Comparison of ENCODE assay signal across 11 cellular contexts in the genomic region with DNA sequence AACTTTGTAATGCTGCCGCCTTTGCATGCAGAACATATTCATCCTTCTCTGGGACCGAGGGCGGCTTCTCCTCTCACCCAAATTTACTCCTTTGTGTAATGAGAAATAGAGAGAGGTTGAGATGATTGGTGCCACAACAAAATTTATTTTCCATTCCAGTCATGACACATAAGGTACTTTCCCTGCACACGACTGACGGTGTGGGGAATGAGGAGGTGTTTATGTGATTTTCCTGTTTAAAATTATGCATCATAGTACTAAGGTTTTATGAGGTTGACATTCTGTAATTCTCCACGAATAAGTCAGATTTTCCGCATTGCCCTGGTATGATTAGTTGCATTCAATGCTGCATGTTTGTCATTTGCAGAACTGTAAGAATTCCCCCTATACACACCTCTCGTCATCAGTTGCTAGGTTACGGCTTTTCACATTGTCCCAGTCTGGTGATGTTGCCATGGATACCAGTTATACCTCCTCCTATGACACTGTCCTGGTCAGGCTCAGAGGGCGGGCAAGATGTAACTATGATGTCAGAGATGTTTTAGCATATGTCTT. TPM values are rescaled to one million over a fixed set of nuclear protein-coding genes. Genes with fewer than 3 reads are reported as not detected.
DNase-seq lines count a peak whose midpoint lies in the region; ATAC-seq, FAIRE-seq and TF ChIP-seq lines count a peak whose summit lies in the region.
"Had no signal": no experiment of that assay in that cellular context is flagged by ENCODE, and none has a peak within 500 bp of the region (broad histone marks: within the 10 kb centered on the region; RNA-seq: fewer than 3 reads in every experiment).

No MANE protein-coding gene starts in this region.

- SMC1A ChIA-PET in GM12878 (lab: Charles Lee; ENCODE audit: uncharacterized antibody, unreplicated experiment): interaction anchor here (0.7 to 1.7 kb wide), 2 partner anchors 17 to 22 kb away, joined by 3 to 4 read pairs; no protein-coding TSS in a partner anchor

- ATAC-seq in HG03025 (IDR thresholded peaks at IDR 0.05; ENCODE audit: low FRiP score, unreplicated experiment) (peak; percentile 82), GM12878 (peak; percentile 89)

- CTCF ChIA-PET in GM12878 (lab: Yijun Ruan, JAX): interaction anchor here (0.7 to 1.0 kb wide), 3 partner anchors 11 to 189 kb away, joined by 3 read pairs; a partner anchor contains a TSS

- DNase-seq in DMS 273 (lab: John Stamatoyannopoulos, UW; ENCODE audit: unreplicated experiment) (peak; percentile 36), DMS 273 treated with DMSO at 0.1 percent for 48 hours (lab: John Stamatoyannopoulos, UW) (no peak), T-helper 1 cell (peak; percentile 66 to 91 (median 80)), GM12878 (ENCODE audit: low read depth, low spot score) (peak; percentile 93), uterus (no peak), esophagus muscularis mucosa (ENCODE audit: extremely low spot score) (no peak)
- peak; percentile 38 to 55 for DNase-seq in stimulated activated CD4-positive, alpha-beta T cell treated with anti-CD3 and anti-CD28 coated beads, Interleukin-15, amount 100 ng/mL, for 1 hour (ENCODE audit: low read depth in 1 of 2, low spot score in 1 of 2)

- no peak for TF ChIP-seq RAD21 in GM12878 (IDR thresholded peaks at IDR 0.05; ENCODE audit: insufficient read depth, low read depth, low read length)

- WGBS in GM12878 (ENCODE audit: insufficient coverage, insufficient replicate concordance, low lambda C conversion rate, missing lambda C conversion rate): 9% methylated on average over 10 of the region's 10 CpGs
- WGBS in esophagus muscularis mucosa: 71% methylated on average over 10 of the region's 10 CpGs

- H3K27me3 ChIP-seq in GM12878 (replicated peaks in 1 of 2; ENCODE audit: control insufficient read depth in 2 of 2, insufficient read depth in 2 of 2, low read length in 1 of 2) (no peaks in the 10 kb centered on the region), uterus (no peaks in the 10 kb centered on the region), esophagus muscularis mucosa (peaks cover 0 to 19% (median 0%) of the 10 kb centered on the region in 4 donors)

- TF ChIP-seq CTCF in GM12878 (IDR thresholded peaks at IDR 0.05 in 2 of 3, conservative IDR thresholded peaks at IDR 0.05 in 1 of 3; ENCODE audit: control insufficient read depth in 2 of 3, extremely low read depth in 1 of 3, insufficient read depth in 1 of 3, low read depth in 3 of 3, low read length in 3 of 3) (no peak), uterus (IDR thresholded peaks at IDR 0.05) (no peak), esophagus muscularis mucosa (IDR thresholded peaks at IDR 0.05) (no peak)

- H3K4me3 ChIP-seq in GM12878 (peak overlapping the region; percentile 9; the same call in 1 of the 2 replicates), uterus (no peak overlapping the region), esophagus muscularis mucosa (no peak overlapping the region)

- peak; percentile 30 to 70; a peak in 2 of 4 replicates for TF ChIP-seq EP300 in GM12878 (IDR thresholded peaks at IDR 0.05; ENCODE audit: borderline replicate concordance in 1 of 2, control insufficient read depth in 1 of 2, low read depth in 2 of 2, low read length in 2 of 2)
- no peak for TF ChIP-seq EP300 in esophagus muscularis mucosa (IDR thresholded peaks at IDR 0.05)

- FAIRE-seq in GM12878 (lab: Jason Lieb, UNC): peak; percentile 78
- FAIRE-seq: TTC549 had no signal

- no peaks in the 10 kb centered on the region for H3K9me3 ChIP-seq in GM12878 (replicated peaks; ENCODE audit: control insufficient read depth, insufficient read depth, low read length)
- H3K9me3 ChIP-seq in uterus: no peaks in the 10 kb centered on the region
- no peaks in the 10 kb centered on the region for H3K9me3 ChIP-seq in esophagus muscularis mucosa

- POLR2A ChIA-PET in GM12878 (lab: Charles Lee): no interaction called here

- intact Hi-C loops in GM12878 (cut with micrococcal nuclease; ENCODE audit: unreplicated experiment): loop anchor here (10.0 kb wide), 1 partner anchor 73 kb away; no protein-coding TSS in a partner anchor
- intact Hi-C loops in uterus (cut with DNase I; ENCODE audit: low total_unique reads): no loop called here
- intact Hi-C loops in esophagus muscularis mucosa (cut with DNase I): no loop called here

- BruUV-seq in GM12878 (replicated peaks; lab: Mats Ljungman, UMichigan): no TSS peak

- H3K4me2 ChIP-seq in GM12878 (ENCODE audit: control insufficient read depth, insufficient read depth): peak overlapping the region; percentile 36

- no peaks in the 10 kb centered on the region for H4K20me1 ChIP-seq in GM12878 (ENCODE audit: control insufficient read depth, insufficient read depth)

- RAD21 ChIA-PET in GM12878 (lab: Charles Lee; ENCODE audit: unreplicated experiment): no interaction called here

- H3K4me1 ChIP-seq in GM12878 (ENCODE audit: control insufficient read depth, insufficient read depth, low read length) (peaks cover 29% of the 10 kb centered on the region), uterus (no peaks in the 10 kb centered on the region), esophagus muscularis mucosa (no peaks in the 10 kb centered on the region)
- H3K4me1 ChIP-seq: parathyroid adenoma had no signal

- no peak overlapping the region for H3K9ac ChIP-seq in GM12878 (ENCODE audit: control insufficient read depth, insufficient read depth, low read length)
- H3K9ac ChIP-seq: parathyroid adenoma had no signal

- H3K36me3 ChIP-seq in GM12878 (ENCODE audit: control insufficient read depth in 2 of 2, insufficient read depth in 2 of 2, low read length in 1 of 2) (no peaks in the 10 kb centered on the region), uterus (no peaks in the 10 kb centered on the region), esophagus muscularis mucosa (no peaks in the 10 kb centered on the region)

- no peaks in the 10 kb centered on the region for H3K79me2 ChIP-seq in GM12878 (ENCODE audit: control insufficient read depth, insufficient read depth, low read length)
- H3K79me2 ChIP-seq: parathyroid adenoma had no signal

- in situ Hi-C loops in GM12878 (cut with MboI): no loop called here

- H2AFZ ChIP-seq in GM12878 (ENCODE audit: control insufficient read depth, low read depth, low read length): peak overlapping the region; percentile 13; the same call in 1 of the 2 replicates
- H2AFZ ChIP-seq: parathyroid adenoma had no signal

- 0 out of 2 replicates have a peak overlapping the region, but pooled peaks have one; percentile 17 for H3K27ac ChIP-seq in GM12878 (ENCODE audit: control insufficient read depth, insufficient read depth)
- no peak overlapping the region for H3K27ac ChIP-seq in uterus
- H3K27ac ChIP-seq in esophagus muscularis mucosa (replicated peaks in 1 of 4): no peak overlapping the region
- H3K27ac ChIP-seq: 22Rv1, parathyroid adenoma had no signal

- TF ChIP-seq POLR2A in GM12878 (IDR thresholded peaks at IDR 0.05; ENCODE audit: low read depth, low read length): no peak
- TF ChIP-seq POLR2A in uterus (IDR thresholded peaks at IDR 0.05): no peak
- no peak for TF ChIP-seq POLR2A in esophagus muscularis mucosa (IDR thresholded peaks at IDR 0.05; ENCODE audit: low read depth)

TF ChIP-seq in GM12878, 131 proteins besides CTCF, POLR2A, EP300 and RAD21 (continues in another document):
- TF ChIP-seq CHD4 (IDR thresholded peaks at IDR 0.05) (no peak), CREB1 (IDR thresholded peaks at IDR 0.05; ENCODE audit: low read depth) (peak; percentile 95), CEBPB (IDR thresholded peaks at IDR 0.05; ENCODE audit: borderline replicate concordance in 1 of 2, low read depth in 2 of 2, low read length in 2 of 2) (no peak), CREM (IDR thresholded peaks at IDR 0.05; ENCODE audit: low read depth) (peak; percentile 94), ATF7 (IDR thresholded peaks at IDR 0.05; ENCODE audit: low read depth) (peak; percentile 87), EED (IDR thresholded peaks at IDR 0.05; ENCODE audit: low read depth) (no peak), ESRRA (IDR thresholded peaks at IDR 0.05; ENCODE audit: low read length) (no peak), RFX5 (IDR thresholded peaks at IDR 0.05; ENCODE audit: low read depth, low read length) (peak; percentile 98), PAX8 (IDR thresholded peaks at IDR 0.05) (no peak), SUPT20H (IDR thresholded peaks at IDR 0.05; ENCODE audit: borderline replicate concordance, control insufficient read depth, low read depth, low read length) (no peak), ASH2L (IDR thresholded peaks at IDR 0.05; ENCODE audit: borderline replicate concordance, low read depth) (no peak), GABPA (IDR thresholded peaks at IDR 0.05; ENCODE audit: low read depth) (no peak)
- TF ChIP-seq, protein P1, sequence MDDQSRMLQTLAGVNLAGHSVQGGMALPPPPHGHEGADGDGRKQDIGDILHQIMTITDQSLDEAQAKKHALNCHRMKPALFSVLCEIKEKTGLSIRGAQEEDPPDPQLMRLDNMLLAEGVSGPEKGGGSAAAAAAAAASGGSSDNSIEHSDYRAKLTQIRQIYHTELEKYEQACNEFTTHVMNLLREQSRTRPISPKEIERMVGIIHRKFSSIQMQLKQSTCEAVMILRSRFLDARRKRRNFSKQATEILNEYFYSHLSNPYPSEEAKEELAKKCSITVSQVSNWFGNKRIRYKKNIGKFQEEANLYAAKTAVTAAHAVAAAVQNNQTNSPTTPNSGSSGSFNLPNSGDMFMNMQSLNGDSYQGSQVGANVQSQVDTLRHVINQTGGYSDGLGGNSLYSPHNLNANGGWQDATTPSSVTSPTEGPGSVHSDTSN (IDR thresholded peaks at IDR 0.05; ENCODE audit: insufficient replicate concordance, low read depth, low read length): peak; percentile 36

RNA-seq across cellular contexts. Expression of a gene that starts 23.1 kb away (rescaled TPM):
- total RNA-seq in GM12878 (2013; cell fraction: nucleolus; rRNA removed): 10.0 and 10.5 TPM in 2 replicates
- total RNA-seq in GM12878 (2014; rRNA removed) (6.1 and 6.9 TPM in 2 replicates), GM12878 (2014; rRNA removed; fragmentation: Illumina TruSeq; extraction: Trizol) (3.6 and 4.7 TPM in 2 replicates), GM12878 (2021) (8.8 and 10.0 TPM in 2 replicates), uterus (1 to 10 TPM in 2 of 4 donors, not detected in 2; 1.8 to 2.2 TPM), esophagus muscularis mucosa (1 to 10 TPM in 1 of 4 donors, under 1 TPM in 3; 0.17 to 1.2 (median 0.77) TPM)
- 1.6 TPM for polyA plus RNA-seq in GM12878 (2011; ENCODE audit: low read depth)
- polyA plus RNA-seq in GM12878 (2011; rRNA removed) (12.3 and 12.7 TPM in 2 replicates), GM12878 (2014; fragmentation: Illumina TruSeq; extraction: Trizol) (1.9 and 4.9 TPM in 2 replicates), GM12878 (2014; fragmentation: Nextera tagmentation; extraction: Ambion mirVana) (1 to 10 TPM in 1 of 2 experiments, under 1 TPM in 1; 0.72 to 1.2 TPM), GM12878 (2014; rRNA removed) (8.6 and 8.7 TPM in 2 replicates), GM12878 (2016; fragmentation: Nextera tagmentation; extraction: Ambion mirVana) (1 to 10 TPM in 1 of 2 experiments, under 1 TPM in 1; 0.82 to 1.7 TPM)
- polyA plus RNA-seq in GM12878 (2011; cell fraction: cytosol; rRNA removed): 11.2 and 16.0 TPM in 2 replicates
- 64.9 and 71.4 TPM in 2 replicates for polyA plus RNA-seq in GM12878 (2011; cell fraction: nucleus; rRNA removed)
- 3.0 and 3.7 TPM in 2 replicates for polyA plus RNA-seq in GM12878 (2012)
- polyA minus RNA-seq in GM12878 (2011; rRNA and poly(A)+ RNA removed): 5.9 and 12.7 TPM in 2 replicates
- 5.2 and 6.8 TPM in 2 replicates for polyA minus RNA-seq in GM12878 (2011; cell fraction: cytosol; rRNA and poly(A)+ RNA removed)
- polyA minus RNA-seq in GM12878 (2011; cell fraction: nucleus; rRNA and poly(A)+ RNA removed): 7.7 and 14.5 TPM in 2 replicates

Comparison
In these comparisons a context has a peak if more than half of its experiments do, and no peak if none do; other contexts are left out.
1. DNase-seq: peak in DMS 273 (single experiment), T-helper 1 cell (5 of 5), GM12878 (single experiment) and stimulated activated CD4-positive, alpha-beta T cell treated with anti-CD3 and anti-CD28 coated beads, Interleukin-15, amount 100 ng/mL, for 1 hour (2 of 2); none in DMS 273 treated with DMSO at 0.1 percent for 48 hours (single experiment), uterus (0 of 2) and esophagus muscularis mucosa (single experiment).